In genomic region chr4:151012836-151013235, GRCh38 we compare ENCODE assay signal across 9 cellular contexts.
A peak's percentile ranks its signal among the peaks of the same experiment; 100 is the strongest.
DNase-seq lines count a peak whose midpoint lies in the region; ATAC-seq and TF ChIP-seq lines count a peak whose summit lies in the region.
"Had no signal": no experiment of that assay in that cellular context is flagged by ENCODE, and none has a peak within 500 bp of the region (broad histone marks: within the 10 kb centered on the region; RNA-seq: fewer than 3 reads in every experiment).

No MANE protein-coding gene starts in this region.

- H3K79me2 ChIP-seq in parathyroid adenoma, result no peaks in the 10 kb centered on the region

- no peaks in the 10 kb centered on the region for H3K4me1 ChIP-seq in parathyroid adenoma

- no peaks in the 10 kb centered on the region for H3K9me3 ChIP-seq in parathyroid adenoma (ENCODE audit: control insufficient read depth, low read length)
- H3K9me3 ChIP-seq: tibial nerve had no signal

- no peak overlapping the region for H3K27ac ChIP-seq in coronary artery
- no peak overlapping the region for H3K27ac ChIP-seq in parathyroid adenoma
- H3K27ac ChIP-seq: tibial nerve had no signal

- TF ChIP-seq CTCF in coronary artery (IDR thresholded peaks at IDR 0.05), result no peak
- no peak for TF ChIP-seq CTCF in parathyroid adenoma (IDR thresholded peaks at IDR 0.05)

- H3K4me2 ChIP-seq in parathyroid adenoma (ENCODE audit: low read length), result peak overlapping the region; percentile 97

- ATAC-seq in HG03196 (IDR thresholded peaks at IDR 0.05; ENCODE audit: unreplicated experiment), result no peak

- no peak overlapping the region for H3K9ac ChIP-seq in parathyroid adenoma

- no peaks in the 10 kb centered on the region for H3K27me3 ChIP-seq in parathyroid adenoma (ENCODE audit: control insufficient read depth, insufficient read depth, low read length)
- H3K27me3 ChIP-seq: tibial nerve had no signal

- no peaks in the 10 kb centered on the region for H3K36me3 ChIP-seq in parathyroid adenoma (ENCODE audit: control insufficient read depth, insufficient read depth, low read length)

- peak overlapping the region; percentile 93 for H3K4me3 ChIP-seq in GM08714 (ENCODE audit: low read length)
- H3K4me3 ChIP-seq in coronary artery, result peak overlapping the region; percentile 97
- H3K4me3 ChIP-seq in parathyroid adenoma (ENCODE audit: low read depth, low read length), result peak overlapping the region; percentile 34

- peak; percentile 41 for DNase-seq in NCI-H69 (lab: John Stamatoyannopoulos, UW)
- DNase-seq in coronary artery (ENCODE audit: low spot score), result no peak
- no peak for DNase-seq in NCI-H2107 (lab: John Stamatoyannopoulos, UW)
- no peak for DNase-seq in NCI-H187 treated with DMSO at 0.1 percent for 48 hours (lab: John Stamatoyannopoulos, UW)
- DNase-seq in SHP77 (lab: John Stamatoyannopoulos, UW), result no peak

- H2AFZ ChIP-seq in parathyroid adenoma, result no peak overlapping the region

Comparison
In these comparisons a context has a peak if more than half of its experiments do, and no peak if none do; other contexts are left out.
1. H3K4me3 ChIP-seq: peak in every context shown above with its lines; median percentile 97 in coronary artery; 93 in GM08714; 34 in parathyroid adenoma.